Comparison of ENCODE assay signal across 8 cellular contexts in genomic region chr15:41417418-41417811, GRCh38. TPM values are rescaled to one million over a fixed set of nuclear protein-coding genes. Genes with fewer than 3 reads are reported as not detected.
DNase-seq lines count a peak whose midpoint lies in the region; ATAC-seq and TF ChIP-seq lines count a peak whose summit lies in the region.

No MANE protein-coding gene starts in this region.

- no TSS peak for BruUV-seq in Caco-2 (replicated peaks; lab: Mats Ljungman, UMichigan)

- in situ Hi-C loops in GM13976 (cut with MboI; ENCODE audit: low sequenced_read_pairs, unreplicated experiment) = no loop called here

- H3K9me3 Mint-ChIP-seq in Caco-2 (ENCODE audit: unreplicated experiment) = no peaks in the 10 kb centered on the region
- no peaks in the 10 kb centered on the region for H3K9me3 Mint-ChIP-seq in activated CD8-positive, alpha-beta T cell treated with anti-CD3 and anti-CD28 coated beads for 36 hours

- H3K36me3 Mint-ChIP-seq in Caco-2 (ENCODE audit: insufficient read depth, unreplicated experiment) = peaks cover 17% of the 10 kb centered on the region
- peaks cover 14% of the 10 kb centered on the region for H3K36me3 Mint-ChIP-seq in activated CD8-positive, alpha-beta T cell treated with anti-CD3 and anti-CD28 coated beads for 36 hours (ENCODE audit: low read depth)

- H3K27me3 Mint-ChIP-seq in Caco-2 (ENCODE audit: insufficient read depth, unreplicated experiment) = no peaks in the 10 kb centered on the region
- no peaks in the 10 kb centered on the region for H3K27me3 Mint-ChIP-seq in activated CD8-positive, alpha-beta T cell treated with anti-CD3 and anti-CD28 coated beads for 36 hours

- peak; percentile 17 for ATAC-seq in GM19468 (IDR thresholded peaks at IDR 0.05; ENCODE audit: extremely low read depth, unreplicated experiment)
- ATAC-seq in HG03520 (IDR thresholded peaks at IDR 0.05; ENCODE audit: unreplicated experiment) = peak; percentile 26
- ATAC-seq in activated CD8-positive, alpha-beta T cell treated with anti-CD3 and anti-CD28 coated beads for 36 hours = peak; percentile 42

- H3K4me1 ChIP-seq in Caco-2 = no peaks in the 10 kb centered on the region

- CTCF ChIA-PET in Caco-2 (lab: Charles Lee) = no interaction called here
- CTCF ChIA-PET in activated CD8-positive, alpha-beta T cell treated with anti-CD3 and anti-CD28 coated beads for 36 hours (lab: Charles Lee) = no interaction called here

- no peaks in the 10 kb centered on the region for H3K4me1 Mint-ChIP-seq in Caco-2 (ENCODE audit: low read depth, unreplicated experiment)
- H3K4me1 Mint-ChIP-seq in activated CD8-positive, alpha-beta T cell treated with anti-CD3 and anti-CD28 coated beads for 36 hours (ENCODE audit: low read depth) = peaks cover 30% of the 10 kb centered on the region

- H3K9me3 ChIP-seq in Caco-2 = no peaks in the 10 kb centered on the region

- peak overlapping the region; percentile 95 for H3K4me3 Mint-ChIP-seq in Caco-2 (ENCODE audit: unreplicated experiment)
- H3K4me3 Mint-ChIP-seq in activated CD8-positive, alpha-beta T cell treated with anti-CD3 and anti-CD28 coated beads for 36 hours = peak overlapping the region; percentile 92

- intact Hi-C loops in Caco-2 (cut with micrococcal nuclease; ENCODE audit: unreplicated experiment) (no loop called here), posterior vena cava (cut with DNase I) (no loop called here)
- intact Hi-C loops in activated CD8-positive, alpha-beta T cell treated with anti-CD3 and anti-CD28 coated beads for 36 hours (cut with micrococcal nuclease) = no loop called here

- peak overlapping the region; percentile 94 for H3K27ac Mint-ChIP-seq in Caco-2 (ENCODE audit: unreplicated experiment)
- peak overlapping the region; percentile 79 for H3K27ac Mint-ChIP-seq in activated CD8-positive, alpha-beta T cell treated with anti-CD3 and anti-CD28 coated beads for 36 hours

- TF ChIP-seq CTCF in Caco-2 (IDR thresholded peaks at IDR 0.05; ENCODE audit: insufficient read depth in 1 of 2, low read depth in 1 of 2, low read length in 1 of 2, severe bottlenecking in 1 of 2, unreplicated experiment in 1 of 2) = no peak
- TF ChIP-seq CTCF in activated CD8-positive, alpha-beta T cell treated with anti-CD3 and anti-CD28 coated beads for 36 hours (IDR thresholded peaks at IDR 0.05) = no peak
- no peak for TF ChIP-seq CTCF in GM13976 (IDR thresholded peaks at IDR 0.05; ENCODE audit: borderline replicate concordance, control extremely low read depth, extremely low read depth, insufficient read depth, missing control alignments)

- peak overlapping the region; percentile 94 for H3K4me3 ChIP-seq in Caco-2 (ENCODE audit: low read depth, low read length)

- POLR2A ChIA-PET in Caco-2 (lab: Charles Lee) = no interaction called here
- POLR2A ChIA-PET in activated CD8-positive, alpha-beta T cell treated with anti-CD3 and anti-CD28 coated beads for 36 hours (lab: Charles Lee) = interaction anchor here (1.1 to 2.0 kb wide), 3 partner anchors 27 to 357 kb away, joined by 3 to 5 read pairs (median 4); partner anchors contain the start of gene MAPKBP1

- peak in 1 of 2 experiments; percentile 57 for DNase-seq in Caco-2
- peak; percentile 40 for DNase-seq in activated CD8-positive, alpha-beta T cell treated with anti-CD3 and anti-CD28 coated beads for 36 hours
- DNase-seq in glomerular visceral epithelial cell (ENCODE audit: extremely low spot score) = peak; percentile 38
- peak; percentile 82 for DNase-seq in posterior vena cava (ENCODE audit: low spot score)
- no peak for DNase-seq in NCI-H446 treated with DMSO at 0.1 percent for 48 hours (lab: John Stamatoyannopoulos, UW)
- DNase-seq in GM13976 (ENCODE audit: low spot score) = no peak

- no peaks in the 10 kb centered on the region for H3K36me3 ChIP-seq in Caco-2 (ENCODE audit: control insufficient read depth, insufficient read depth, low read length)

- H3K27me3 ChIP-seq in Caco-2 (replicated peaks; ENCODE audit: control insufficient read depth, insufficient read depth, low read length) = no peaks in the 10 kb centered on the region

RNA-seq across cellular contexts. Expression of gene RTF1, which starts 0.5 kb away (rescaled TPM):
- total RNA-seq in Caco-2 (2022) (40.8 TPM in 2 replicates), posterior vena cava (10 to 100 TPM; 22.9 to 25.6 TPM)
- total RNA-seq in activated CD8-positive, alpha-beta T cell treated with anti-CD3 and anti-CD28 coated beads for 36 hours = 10 to 100 TPM; 26.8 to 30.0 TPM

RNA-seq across cellular contexts. Expression of gene NDUFAF1, which starts 15.1 kb away (rescaled TPM):
- 13.3 and 18.3 TPM in 2 replicates for total RNA-seq in Caco-2 (2022)
- total RNA-seq in activated CD8-positive, alpha-beta T cell treated with anti-CD3 and anti-CD28 coated beads for 36 hours = 10 to 100 TPM; 17.7 to 19.2 TPM
- 10 to 100 TPM; 10.5 to 13.8 TPM for total RNA-seq in posterior vena cava

Comparison
In these comparisons a context has a peak if more than half of its experiments do, and no peak if none do; other contexts are left out.
1. DNase-seq: peak in activated CD8-positive, alpha-beta T cell treated with anti-CD3 and anti-CD28 coated beads for 36 hours (single experiment), glomerular visceral epithelial cell (single experiment) and posterior vena cava (single experiment); none in NCI-H446 treated with DMSO at 0.1 percent for 48 hours (single experiment) and GM13976 (single experiment).
2. Peak in every context shown above with its lines, with median percentiles within 50 percentile points of each other: ATAC-seq.